In the genomic region with DNA sequence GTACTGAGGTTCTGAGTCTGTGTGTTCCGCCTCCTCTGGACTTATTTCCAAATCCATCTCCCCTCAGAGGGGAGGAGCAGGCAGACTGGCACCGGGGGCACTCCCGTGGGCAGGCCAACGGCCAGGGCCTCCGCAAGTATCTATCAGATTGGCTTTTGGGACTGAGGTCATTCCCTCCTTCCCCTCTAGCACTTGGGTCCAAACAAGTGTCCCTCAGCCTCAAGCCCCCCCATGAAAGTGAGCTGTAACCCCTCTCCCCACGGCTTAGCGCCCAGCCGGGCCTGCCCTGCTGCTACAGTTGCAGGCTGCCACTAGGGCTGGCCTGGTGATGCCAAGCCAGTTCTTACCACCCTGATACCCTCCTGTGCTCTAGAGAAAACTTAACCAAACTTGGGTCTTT, we compare ENCODE assay signal across 20 cellular contexts.
"Had no signal": no experiment of that assay in that cellular context is flagged by ENCODE, and none has a peak within 500 bp of the region (broad histone marks: within the 10 kb centered on the region; RNA-seq: fewer than 3 reads in every experiment).

No MANE protein-coding gene starts in this region.

- H3K4me3 ChIP-seq: dorsolateral prefrontal cortex, left lung, mucosa of descending colon, prostate gland, right lobe of liver, smooth muscle cell, testis had no signal

- H3K9me3 Mint-ChIP-seq: activated CD4-positive, alpha-beta T cell treated with anti-CD3 and anti-CD28 coated beads, Interleukin-2, amount 10 ng/mL, durations not matched to agents 24 days and 14 days; natural killer cell treated with Interleukin-12 subunit alpha and Interleukin-12 subunit beta and Interleukin-15 and Interleukin-18, amount 100 ng/mL, for 72 hours had no signal

- ATAC-seq: activated CD8-positive, alpha-beta T cell treated with anti-CD3 and anti-CD28 coated beads, Interleukin-2, amount 10 ng/mL, durations not matched to agents 7 days and 5 days; left lung; natural killer cell treated with Interleukin-12 subunit alpha and Interleukin-12 subunit beta and Interleukin-15 and Interleukin-18, amount 100 ng/mL, for 72 hours; right lobe of liver; stimulated activated naive CD8-positive, alpha-beta T cell treated with anti-CD3 and anti-CD28 coated beads, Interleukin-15, Interleukin-2, amounts not matched to agents 100 U/mL and 50 U/mL, for 24 hours had no signal

- H3K27me3 ChIP-seq: dorsolateral prefrontal cortex, left lung, right lobe of liver, testis had no signal

- H3K4me1 Mint-ChIP-seq: activated CD4-positive, alpha-beta T cell treated with anti-CD3 and anti-CD28 coated beads, Interleukin-2, amount 10 ng/mL, durations not matched to agents 24 days and 14 days had no signal

- H3K27ac Mint-ChIP-seq: activated CD4-positive, alpha-beta T cell treated with anti-CD3 and anti-CD28 coated beads, Interleukin-2, amount 10 ng/mL, durations not matched to agents 24 days and 14 days; activated CD8-positive, alpha-beta T cell treated with anti-CD3 and anti-CD28 coated beads, Interleukin-2, amount 10 ng/mL, durations not matched to agents 7 days and 5 days; natural killer cell treated with Interleukin-12 subunit alpha and Interleukin-12 subunit beta and Interleukin-15 and Interleukin-18, amount 100 ng/mL, for 72 hours had no signal

- H3K4me3 Mint-ChIP-seq: activated CD4-positive, alpha-beta T cell treated with anti-CD3 and anti-CD28 coated beads, Interleukin-2, amount 10 ng/mL, durations not matched to agents 24 days and 14 days; activated CD8-positive, alpha-beta T cell treated with anti-CD3 and anti-CD28 coated beads, Interleukin-2, amount 10 ng/mL, durations not matched to agents 7 days and 5 days; natural killer cell treated with Interleukin-12 subunit alpha and Interleukin-12 subunit beta and Interleukin-15 and Interleukin-18, amount 100 ng/mL, for 72 hours had no signal

- H3K27me3 Mint-ChIP-seq: activated CD4-positive, alpha-beta T cell treated with anti-CD3 and anti-CD28 coated beads, Interleukin-2, amount 10 ng/mL, durations not matched to agents 24 days and 14 days had no signal

- H3K36me3 Mint-ChIP-seq: natural killer cell treated with Interleukin-12 subunit alpha and Interleukin-12 subunit beta and Interleukin-15 and Interleukin-18, amount 100 ng/mL, for 72 hours had no signal

- DNase-seq: activated CD4-positive, alpha-beta T cell treated with anti-CD3 and anti-CD28 coated beads, Interleukin-2, amount 10 ng/mL, durations not matched to agents 24 days and 14 days; activated CD4-positive, CD25-positive, alpha-beta regulatory T cell; activated CD8-positive, alpha-beta T cell treated with anti-CD3 and anti-CD28 coated beads, Interleukin-2, amount 10 ng/mL, durations not matched to agents 7 days and 5 days; activated naive CD4-positive, alpha-beta T cell treated with Interleukin-2 at 50 U/mL for 16 hours; activated T-cell treated with anti-CD3 and anti-CD28 coated beads for 4 hours; anterior cingulate cortex; cerebellar nuclear complex; dorsolateral prefrontal cortex; left lung; mammary epithelial cell; mucosa of descending colon; nucleus accumbens; stimulated activated CD4-positive, alpha-beta T cell treated with anti-CD3 and anti-CD28 coated beads, Interleukin-4, amount 100 ng/mL, for 4 hours; stimulated activated naive CD8-positive, alpha-beta T cell treated with anti-CD3 and anti-CD28 coated beads, Interleukin-15, Interleukin-2, amounts not matched to agents 100 U/mL and 50 U/mL, for 24 hours; SW 1271 had no signal

- H3K36me3 ChIP-seq: left lung, prostate gland, right lobe of liver had no signal
